In the genomic region with DNA sequence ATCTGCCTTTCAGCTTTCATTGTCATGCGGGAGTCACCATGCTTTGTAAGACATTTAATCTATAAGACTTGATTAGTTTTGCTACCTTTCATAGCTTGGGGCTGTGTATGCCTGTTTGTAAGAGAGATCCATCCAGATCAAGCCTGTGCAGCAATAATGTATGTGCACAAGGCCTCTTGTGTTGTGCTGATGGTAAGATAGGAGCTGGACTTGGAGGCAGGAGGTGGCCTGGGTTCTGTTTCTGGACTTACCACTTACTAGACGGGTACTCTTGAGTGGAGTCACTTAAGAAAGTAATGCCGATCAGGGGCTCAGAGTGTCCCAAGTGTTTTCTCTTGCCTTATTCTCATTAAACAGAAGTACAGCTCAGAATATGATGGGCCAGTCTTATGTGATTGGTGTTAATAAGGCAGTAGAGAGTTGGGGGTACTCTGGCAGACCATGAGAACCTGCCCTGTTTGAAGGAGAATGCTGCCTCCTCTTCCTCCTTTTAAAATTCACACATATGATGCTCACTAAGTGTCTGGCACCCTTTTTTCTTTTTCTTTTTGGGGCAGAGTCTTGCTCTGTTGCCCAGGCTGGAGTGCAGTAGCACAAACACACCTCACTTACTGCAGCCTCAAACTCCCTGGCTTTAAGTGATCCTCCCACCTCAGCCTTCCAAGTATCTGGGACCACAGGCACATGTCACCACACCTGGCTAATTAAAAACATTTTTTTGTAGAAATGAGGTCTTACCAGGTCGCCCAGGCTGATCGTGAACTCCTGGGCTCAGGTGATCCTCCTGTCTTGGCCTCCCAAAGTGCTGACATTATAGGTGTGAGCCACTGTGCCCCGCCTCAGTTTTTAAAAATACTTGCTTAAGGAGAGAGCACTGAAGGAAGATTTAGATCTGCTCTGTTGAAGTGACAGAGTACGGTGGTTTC, we compare ENCODE assay signal across 15 cellular contexts. TPM values are rescaled to one million over a fixed set of nuclear protein-coding genes. Genes with fewer than 3 reads are reported as not detected.
DNase-seq lines count a peak whose midpoint lies in the region; ATAC-seq and TF ChIP-seq lines count a peak whose summit lies in the region.
"Had no signal": no experiment of that assay in that cellular context is flagged by ENCODE, and none has a peak within 500 bp of the region (broad histone marks: within the 10 kb centered on the region; RNA-seq: fewer than 3 reads in every experiment).

No MANE protein-coding gene starts in this region.

- H3K9me3 ChIP-seq in lower lobe of right lung = no peaks in the 10 kb centered on the region

- H3K4me3 ChIP-seq in lower lobe of right lung = no peak overlapping the region
- H3K4me3 ChIP-seq: smooth muscle cell had no signal

- peaks cover 47% of the 10 kb centered on the region for H3K4me1 ChIP-seq in lower lobe of right lung

- H3K36me3 Mint-ChIP-seq in activated naive CD4-positive, alpha-beta T cell treated with anti-CD3 and anti-CD28 coated beads, Interleukin-2, amount 50 U/mL, for 24 hours = peaks cover 5% of the 10 kb centered on the region
- peaks cover 35% of the 10 kb centered on the region for H3K36me3 Mint-ChIP-seq in activated CD8-positive, alpha-beta T cell treated with anti-CD3 and anti-CD28 coated beads, Interleukin-2, amount 10 ng/mL, durations not matched to agents 7 days and 5 days (ENCODE audit: low read depth)
- H3K36me3 Mint-ChIP-seq in type B pancreatic cell = no peaks in the 10 kb centered on the region
- H3K36me3 Mint-ChIP-seq: mesothelial cell of epicardium had no signal

- POLR2A ChIA-PET in activated CD8-positive, alpha-beta T cell treated with anti-CD3 and anti-CD28 coated beads, Interleukin-2, amount 10 ng/mL, durations not matched to agents 7 days and 5 days (lab: Charles Lee) = interaction anchor here (0.6 to 4.5 kb wide), 4 partner anchors 10 to 77 kb away, joined by 3 to 32 read pairs (median 6); no protein-coding TSS in a partner anchor

- H3K4me1 Mint-ChIP-seq in activated naive CD4-positive, alpha-beta T cell treated with anti-CD3 and anti-CD28 coated beads, Interleukin-2, amount 50 U/mL, for 24 hours = peaks cover 85% of the 10 kb centered on the region
- H3K4me1 Mint-ChIP-seq in activated CD8-positive, alpha-beta T cell treated with anti-CD3 and anti-CD28 coated beads, Interleukin-2, amount 10 ng/mL, durations not matched to agents 7 days and 5 days (ENCODE audit: low read depth) = peaks cover 82% of the 10 kb centered on the region
- peaks cover 20% of the 10 kb centered on the region for H3K4me1 Mint-ChIP-seq in type B pancreatic cell (ENCODE audit: unreplicated experiment)

- no peak for TF ChIP-seq CTCF in lower lobe of right lung (IDR thresholded peaks at IDR 0.05)
- no peak for TF ChIP-seq CTCF in type B pancreatic cell (conservative IDR thresholded peaks at IDR 0.05)

- intact Hi-C loops in lower lobe of right lung (cut with DNase I) = no loop called here

- H3K4me3 Mint-ChIP-seq in activated naive CD4-positive, alpha-beta T cell treated with anti-CD3 and anti-CD28 coated beads, Interleukin-2, amount 50 U/mL, for 24 hours = no peak overlapping the region
- peak overlapping the region; percentile 36 for H3K4me3 Mint-ChIP-seq in activated CD8-positive, alpha-beta T cell treated with anti-CD3 and anti-CD28 coated beads, Interleukin-2, amount 10 ng/mL, durations not matched to agents 7 days and 5 days
- no peak overlapping the region for H3K4me3 Mint-ChIP-seq in type B pancreatic cell
- H3K4me3 Mint-ChIP-seq: mesothelial cell of epicardium had no signal

- peak; percentile 9 for ATAC-seq in activated CD8-positive, alpha-beta T cell treated with anti-CD3 and anti-CD28 coated beads, Interleukin-2, amount 10 ng/mL, durations not matched to agents 7 days and 5 days
- no peak for ATAC-seq in lower lobe of right lung

- H3K27me3 ChIP-seq in lower lobe of right lung (ENCODE audit: low read depth) = no peaks in the 10 kb centered on the region

- H3K9me3 Mint-ChIP-seq in activated naive CD4-positive, alpha-beta T cell treated with anti-CD3 and anti-CD28 coated beads, Interleukin-2, amount 50 U/mL, for 24 hours = no peaks in the 10 kb centered on the region
- H3K9me3 Mint-ChIP-seq in activated CD8-positive, alpha-beta T cell treated with anti-CD3 and anti-CD28 coated beads, Interleukin-2, amount 10 ng/mL, durations not matched to agents 7 days and 5 days (ENCODE audit: insufficient read depth) = no peaks in the 10 kb centered on the region
- no peaks in the 10 kb centered on the region for H3K9me3 Mint-ChIP-seq in type B pancreatic cell
- H3K9me3 Mint-ChIP-seq: mesothelial cell of epicardium had no signal

- H3K27ac ChIP-seq in lower lobe of right lung = peak overlapping the region; percentile 49

- CTCF ChIA-PET in activated CD8-positive, alpha-beta T cell treated with anti-CD3 and anti-CD28 coated beads, Interleukin-2, amount 10 ng/mL, durations not matched to agents 7 days and 5 days (lab: Charles Lee) = interaction anchor here (0.7 to 2.9 kb wide), 7 partner anchors 9 to 97 kb away, joined by 3 to 19 read pairs (median 5); no protein-coding TSS in a partner anchor

- H3K27ac Mint-ChIP-seq in activated naive CD4-positive, alpha-beta T cell treated with anti-CD3 and anti-CD28 coated beads, Interleukin-2, amount 50 U/mL, for 24 hours = peak overlapping the region; percentile 89
- H3K27ac Mint-ChIP-seq in activated CD8-positive, alpha-beta T cell treated with anti-CD3 and anti-CD28 coated beads, Interleukin-2, amount 10 ng/mL, durations not matched to agents 7 days and 5 days = peak overlapping the region; percentile 94
- H3K27ac Mint-ChIP-seq in type B pancreatic cell = peak overlapping the region; percentile 62
- H3K27ac Mint-ChIP-seq: mesothelial cell of epicardium had no signal

- DNase-seq in activated naive CD4-positive, alpha-beta T cell treated with anti-CD3 and anti-CD28 coated beads, Interleukin-2, amount 50 U/mL, for 16 hours = no peak
- DNase-seq in activated CD8-positive, alpha-beta T cell treated with anti-CD3 and anti-CD28 coated beads, Interleukin-2, amount 10 ng/mL, durations not matched to agents 7 days and 5 days = no peak
- no peak for DNase-seq in lower lobe of right lung
- DNase-seq in type B pancreatic cell (ENCODE audit: extremely low spot score, unreplicated experiment) = no peak
- DNase-seq in LoVo (ENCODE audit: low spot score) = no peak
- DNase-seq in AG08395 (ENCODE audit: low spot score) = no peak
- DNase-seq in stimulated activated CD4-positive, alpha-beta T cell treated with anti-CD3 and anti-CD28 coated beads, Interleukin-15, amount 100 ng/mL, for 24 hours = no peak
- DNase-seq: caudate nucleus, DND-41, KG1, NCI-H1436 treated with DMSO at 0.1 percent for 48 hours, substantia nigra had no signal

- no peaks in the 10 kb centered on the region for H3K36me3 ChIP-seq in lower lobe of right lung

- no peaks in the 10 kb centered on the region for H3K27me3 Mint-ChIP-seq in activated naive CD4-positive, alpha-beta T cell treated with anti-CD3 and anti-CD28 coated beads, Interleukin-2, amount 50 U/mL, for 24 hours
- H3K27me3 Mint-ChIP-seq in activated CD8-positive, alpha-beta T cell treated with anti-CD3 and anti-CD28 coated beads, Interleukin-2, amount 10 ng/mL, durations not matched to agents 7 days and 5 days (ENCODE audit: low read depth) = no peaks in the 10 kb centered on the region
- no peaks in the 10 kb centered on the region for H3K27me3 Mint-ChIP-seq in type B pancreatic cell

RNA-seq across cellular contexts. Expression of a gene that starts 31.0 kb away (rescaled TPM):
- 10 to 100 TPM; 56.5 to 62.9 TPM for total RNA-seq in activated CD8-positive, alpha-beta T cell treated with anti-CD3 and anti-CD28 coated beads, Interleukin-2, amount 10 ng/mL, durations not matched to agents 7 days and 5 days
- total RNA-seq in lower lobe of right lung (40.0 TPM), type B pancreatic cell (ENCODE audit: low replicate concordance) (18.6 and 21.6 TPM in 2 replicates)
